Comparison of ENCODE assay signal across 20 cellular contexts in the genomic region with DNA sequence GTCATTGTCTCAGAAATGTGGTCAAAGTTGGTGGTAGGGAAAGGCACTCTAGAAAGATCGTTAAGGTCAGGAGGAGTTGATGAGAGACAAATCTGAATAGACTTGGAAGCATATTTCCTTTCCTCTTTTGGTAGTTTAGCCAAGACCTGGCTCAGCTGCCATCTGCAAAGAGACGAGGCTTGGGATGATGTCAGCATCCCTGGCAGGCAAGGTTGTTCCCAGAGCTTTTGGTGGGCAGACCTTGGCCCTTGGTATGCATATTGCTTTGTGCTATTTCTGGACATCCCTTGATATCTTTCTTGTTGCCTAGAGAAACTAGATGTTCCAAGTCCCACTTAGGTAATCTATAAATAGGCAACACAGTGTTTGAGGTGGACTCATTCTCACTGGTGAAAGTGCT.
"Had no signal": no experiment of that assay in that cellular context is flagged by ENCODE, and none has a peak within 500 bp of the region (broad histone marks: within the 10 kb centered on the region; RNA-seq: fewer than 3 reads in every experiment).

No MANE protein-coding gene starts in this region.

- ATAC-seq: effector memory CD8-positive, alpha-beta T cell; esophagus mucosa; foreskin keratinocyte; gastrocnemius medialis; gastroesophageal sphincter; heart left ventricle; heart right ventricle had no signal

- DNase-seq: colonic mucosa; cortex of kidney; dermis blood vessel endothelial cell; effector CD4-positive, alpha-beta T cell; effector CD8-positive, alpha-beta T cell; effector memory CD4-positive, alpha-beta T cell; effector memory CD8-positive, alpha-beta T cell; endodermal cell; erythroblast; esophagus squamous epithelium; foreskin fibroblast; foreskin keratinocyte; foreskin melanocyte; gastrocnemius medialis; glutamatergic neuron; head of caudate nucleus; heart left ventricle; heart right ventricle had no signal
